In the genomic region with DNA sequence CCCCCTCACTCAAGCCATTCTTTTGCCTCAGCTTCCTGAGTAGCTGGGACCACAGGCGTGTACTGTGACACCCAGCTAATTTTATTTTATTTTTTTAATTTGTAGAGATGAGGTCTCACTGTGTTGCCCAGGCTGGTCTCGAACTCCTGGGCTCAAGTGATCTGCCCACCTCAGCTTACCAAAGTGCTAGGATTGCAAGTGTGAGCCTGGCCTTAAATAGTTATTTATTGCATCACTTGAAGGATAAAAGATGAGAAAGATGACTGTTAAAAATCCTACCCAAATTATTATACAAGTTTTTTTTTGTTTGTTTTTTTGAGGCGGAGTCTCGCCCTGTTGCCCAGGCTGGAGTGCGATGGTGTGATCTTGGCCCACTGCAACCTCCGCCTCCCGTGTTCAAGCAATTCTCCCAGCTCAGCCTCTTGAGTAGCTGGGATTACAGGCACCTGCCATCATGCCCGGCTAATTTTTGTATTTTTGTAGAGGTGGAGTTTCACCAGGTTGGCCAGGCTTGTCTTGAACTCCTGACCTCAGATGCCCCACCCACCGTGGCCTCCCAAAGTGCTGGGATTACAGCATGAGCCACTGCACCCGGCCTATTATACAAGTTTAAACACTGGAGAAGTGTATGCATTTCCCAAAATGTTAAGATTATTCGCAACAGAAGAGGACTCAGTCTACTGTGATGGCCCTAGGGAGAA, we compare ENCODE assay signal across 2 cellular contexts.
TF ChIP-seq lines count a peak whose summit lies in the region.

No MANE protein-coding gene starts in this region.

TF ChIP-seq in GM23338, 12 proteins besides CTCF, POLR2A, EP300 and RAD21:
- TF ChIP-seq EZH2phosphoT487 (IDR thresholded peaks at IDR 0.05; ENCODE audit: unreplicated experiment), result no peak
TF ChIP-seq in GM23338: peak in this region for 0.

TF ChIP-seq in GM12878, 131 proteins besides CTCF, POLR2A, EP300 and RAD21:
- TF ChIP-seq SIX5 (IDR thresholded peaks at IDR 0.05; ENCODE audit: low read depth, low read length, severe bottlenecking), result no peak
- no peak for TF ChIP-seq BMI1 (IDR thresholded peaks at IDR 0.05; ENCODE audit: borderline replicate concordance)
- no peak for TF ChIP-seq BCL11A (IDR thresholded peaks at IDR 0.05; ENCODE audit: low read depth, low read length)
- no peak for TF ChIP-seq GATAD2B (conservative IDR thresholded peaks at IDR 0.05; ENCODE audit: low read depth)
- no peak for TF ChIP-seq CEBPB (IDR thresholded peaks at IDR 0.05; ENCODE audit: borderline replicate concordance in 1 of 2, low read depth in 2 of 2, low read length in 2 of 2)
- no peak for TF ChIP-seq BRCA1 (IDR thresholded peaks at IDR 0.05; ENCODE audit: low read depth, low read length)
- TF ChIP-seq ETV6 (conservative IDR thresholded peaks at IDR 0.05 in 1 of 2, IDR thresholded peaks at IDR 0.05 in 1 of 2; ENCODE audit: borderline replicate concordance in 1 of 2, low read depth in 1 of 2), result no peak
- TF ChIP-seq KAT2A (conservative IDR thresholded peaks at IDR 0.05; ENCODE audit: control insufficient read depth, low read depth, low read length), result no peak
- no peak for TF ChIP-seq ZNF687 (IDR thresholded peaks at IDR 0.05)
- TF ChIP-seq, protein P1, sequence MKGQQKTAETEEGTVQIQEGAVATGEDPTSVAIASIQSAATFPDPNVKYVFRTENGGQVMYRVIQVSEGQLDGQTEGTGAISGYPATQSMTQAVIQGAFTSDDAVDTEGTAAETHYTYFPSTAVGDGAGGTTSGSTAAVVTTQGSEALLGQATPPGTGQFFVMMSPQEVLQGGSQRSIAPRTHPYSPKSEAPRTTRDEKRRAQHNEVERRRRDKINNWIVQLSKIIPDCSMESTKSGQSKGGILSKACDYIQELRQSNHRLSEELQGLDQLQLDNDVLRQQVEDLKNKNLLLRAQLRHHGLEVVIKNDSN (IDR thresholded peaks at IDR 0.05; ENCODE audit: borderline replicate concordance, extremely low read length, insufficient read depth, low read depth, low read length), result no peak
- TF ChIP-seq MXI1 (IDR thresholded peaks at IDR 0.05; ENCODE audit: low read depth, low read length), result no peak
- no peak for TF ChIP-seq E4F1 (IDR thresholded peaks at IDR 0.05; ENCODE audit: borderline replicate concordance, partially characterized antibody)
- TF ChIP-seq FOS (IDR thresholded peaks at IDR 0.05; ENCODE audit: borderline replicate concordance, extremely low read depth, insufficient read length), result no peak
- TF ChIP-seq ZSCAN29 (IDR thresholded peaks at IDR 0.05), result no peak
- TF ChIP-seq, protein P2, sequence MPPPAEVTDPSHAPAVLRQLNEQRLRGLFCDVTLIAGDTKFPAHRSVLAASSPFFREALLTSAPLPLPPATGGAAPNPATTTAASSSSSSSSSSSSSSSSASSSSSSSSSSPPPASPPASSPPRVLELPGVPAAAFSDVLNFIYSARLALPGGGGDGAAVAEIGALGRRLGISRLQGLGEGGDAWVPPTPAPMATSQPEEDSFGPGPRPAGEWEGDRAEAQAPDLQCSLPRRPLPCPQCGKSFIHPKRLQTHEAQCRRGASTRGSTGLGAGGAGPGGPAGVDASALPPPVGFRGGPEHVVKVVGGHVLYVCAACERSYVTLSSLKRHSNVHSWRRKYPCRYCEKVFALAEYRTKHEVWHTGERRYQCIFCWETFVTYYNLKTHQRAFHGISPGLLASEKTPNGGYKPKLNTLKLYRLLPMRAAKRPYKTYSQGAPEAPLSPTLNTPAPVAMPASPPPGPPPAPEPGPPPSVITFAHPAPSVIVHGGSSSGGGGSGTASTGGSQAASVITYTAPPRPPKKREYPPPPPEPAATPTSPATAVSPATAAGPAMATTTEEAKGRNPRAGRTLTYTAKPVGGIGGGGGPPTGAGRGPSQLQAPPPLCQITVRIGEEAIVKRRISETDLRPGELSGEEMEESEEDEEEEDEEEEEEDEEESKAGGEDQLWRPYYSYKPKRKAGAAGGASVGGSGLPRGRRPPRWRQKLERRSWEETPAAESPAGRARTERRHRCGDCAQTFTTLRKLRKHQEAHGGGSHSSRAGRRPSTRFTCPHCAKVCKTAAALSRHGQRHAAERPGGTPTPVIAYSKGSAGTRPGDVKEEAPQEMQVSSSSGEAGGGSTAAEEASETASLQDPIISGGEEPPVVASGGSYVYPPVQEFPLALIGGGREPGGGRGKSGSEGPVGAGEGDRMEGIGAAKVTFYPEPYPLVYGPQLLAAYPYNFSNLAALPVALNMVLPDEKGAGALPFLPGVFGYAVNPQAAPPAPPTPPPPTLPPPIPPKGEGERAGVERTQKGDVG (CRISPR knock-in tag; IDR thresholded peaks at IDR 0.05), result no peak
- no peak for TF ChIP-seq FOXK2 (IDR thresholded peaks at IDR 0.05)
- TF ChIP-seq ZZZ3 (IDR thresholded peaks at IDR 0.05; ENCODE audit: control insufficient read depth, insufficient read length, low read depth), result no peak
